ENCODE assay signal across 1 cellular context in the genomic region with DNA sequence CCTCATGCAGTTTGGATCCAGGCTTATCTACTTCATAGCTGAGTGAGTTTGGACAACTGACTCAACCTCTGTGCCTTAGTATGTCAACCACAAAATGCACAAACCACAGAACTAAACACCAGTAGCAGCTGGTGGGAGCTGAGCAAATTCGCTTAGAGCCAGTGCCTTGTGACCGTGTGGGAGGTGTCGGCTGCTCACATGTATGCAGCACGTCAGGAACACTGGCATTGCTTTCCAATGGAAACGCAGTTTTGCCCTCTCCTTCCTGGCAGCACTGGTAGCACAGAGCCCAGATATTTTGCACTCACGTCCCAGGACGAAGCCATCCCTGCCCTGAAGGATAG.
TF ChIP-seq lines count a peak whose summit lies in the region.

No MANE protein-coding gene starts in this region.

TF ChIP-seq in K562, 482 proteins besides CTCF, POLR2A, EP300 and RAD21 (continues in another document):
- TF ChIP-seq, protein P1, sequence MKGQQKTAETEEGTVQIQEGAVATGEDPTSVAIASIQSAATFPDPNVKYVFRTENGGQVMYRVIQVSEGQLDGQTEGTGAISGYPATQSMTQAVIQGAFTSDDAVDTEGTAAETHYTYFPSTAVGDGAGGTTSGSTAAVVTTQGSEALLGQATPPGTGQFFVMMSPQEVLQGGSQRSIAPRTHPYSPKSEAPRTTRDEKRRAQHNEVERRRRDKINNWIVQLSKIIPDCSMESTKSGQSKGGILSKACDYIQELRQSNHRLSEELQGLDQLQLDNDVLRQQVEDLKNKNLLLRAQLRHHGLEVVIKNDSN (CRISPR knock-in tag; IDR thresholded peaks at IDR 0.05), result peak; percentile 74
- 0 out of 2 replicates have a peak, but pooled peaks have one; percentile 42 for TF ChIP-seq ZNF766 (CRISPR knock-in tag; conservative IDR thresholded peaks at IDR 0.05)
- TF ChIP-seq, protein P2, sequence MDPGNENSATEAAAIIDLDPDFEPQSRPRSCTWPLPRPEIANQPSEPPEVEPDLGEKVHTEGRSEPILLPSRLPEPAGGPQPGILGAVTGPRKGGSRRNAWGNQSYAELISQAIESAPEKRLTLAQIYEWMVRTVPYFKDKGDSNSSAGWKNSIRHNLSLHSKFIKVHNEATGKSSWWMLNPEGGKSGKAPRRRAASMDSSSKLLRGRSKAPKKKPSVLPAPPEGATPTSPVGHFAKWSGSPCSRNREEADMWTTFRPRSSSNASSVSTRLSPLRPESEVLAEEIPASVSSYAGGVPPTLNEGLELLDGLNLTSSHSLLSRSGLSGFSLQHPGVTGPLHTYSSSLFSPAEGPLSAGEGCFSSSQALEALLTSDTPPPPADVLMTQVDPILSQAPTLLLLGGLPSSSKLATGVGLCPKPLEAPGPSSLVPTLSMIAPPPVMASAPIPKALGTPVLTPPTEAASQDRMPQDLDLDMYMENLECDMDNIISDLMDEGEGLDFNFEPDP (CRISPR knock-in tag; IDR thresholded peaks at IDR 0.05), result no peak
- no peak for TF ChIP-seq KLF1 (tag; IDR thresholded peaks at IDR 0.05)
- TF ChIP-seq ZNF445 (CRISPR knock-in tag; IDR thresholded peaks at IDR 0.05; ENCODE audit: low read depth), result no peak
- no peak for TF ChIP-seq OTX1 (CRISPR knock-in tag; IDR thresholded peaks at IDR 0.05)
- no peak for TF ChIP-seq ZKSCAN8 (CRISPR knock-in tag; IDR thresholded peaks at IDR 0.05)
- no peak for TF ChIP-seq GABPA (tag; conservative IDR thresholded peaks at IDR 0.05; ENCODE audit: low read depth)
- TF ChIP-seq NELFE (IDR thresholded peaks at IDR 0.05; ENCODE audit: insufficient read depth, insufficient read length), result no peak
- no peak for TF ChIP-seq ZBTB17 (CRISPR knock-in tag; IDR thresholded peaks at IDR 0.05)
- peak; percentile 85; the same call in 1 of the 2 replicates for TF ChIP-seq ESRRA (IDR thresholded peaks at IDR 0.05; ENCODE audit: borderline replicate concordance, low read depth)
- no peak for TF ChIP-seq MXI1 (IDR thresholded peaks at IDR 0.05; ENCODE audit: low read depth, low read length)
- no peak for TF ChIP-seq HDAC6 (IDR thresholded peaks at IDR 0.05; ENCODE audit: low read depth, low read length)
- no peak for TF ChIP-seq PYGO2 (tag; IDR thresholded peaks at IDR 0.05)
- TF ChIP-seq, protein P3, sequence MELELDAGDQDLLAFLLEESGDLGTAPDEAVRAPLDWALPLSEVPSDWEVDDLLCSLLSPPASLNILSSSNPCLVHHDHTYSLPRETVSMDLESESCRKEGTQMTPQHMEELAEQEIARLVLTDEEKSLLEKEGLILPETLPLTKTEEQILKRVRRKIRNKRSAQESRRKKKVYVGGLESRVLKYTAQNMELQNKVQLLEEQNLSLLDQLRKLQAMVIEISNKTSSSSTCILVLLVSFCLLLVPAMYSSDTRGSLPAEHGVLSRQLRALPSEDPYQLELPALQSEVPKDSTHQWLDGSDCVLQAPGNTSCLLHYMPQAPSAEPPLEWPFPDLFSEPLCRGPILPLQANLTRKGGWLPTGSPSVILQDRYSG (tag; conservative IDR thresholded peaks at IDR 0.05; ENCODE audit: low read depth), result no peak
- no peak for TF ChIP-seq ZNF274 (IDR thresholded peaks at IDR 0.05; ENCODE audit: borderline replicate concordance, low read depth, low read length)
- TF ChIP-seq, protein P4, sequence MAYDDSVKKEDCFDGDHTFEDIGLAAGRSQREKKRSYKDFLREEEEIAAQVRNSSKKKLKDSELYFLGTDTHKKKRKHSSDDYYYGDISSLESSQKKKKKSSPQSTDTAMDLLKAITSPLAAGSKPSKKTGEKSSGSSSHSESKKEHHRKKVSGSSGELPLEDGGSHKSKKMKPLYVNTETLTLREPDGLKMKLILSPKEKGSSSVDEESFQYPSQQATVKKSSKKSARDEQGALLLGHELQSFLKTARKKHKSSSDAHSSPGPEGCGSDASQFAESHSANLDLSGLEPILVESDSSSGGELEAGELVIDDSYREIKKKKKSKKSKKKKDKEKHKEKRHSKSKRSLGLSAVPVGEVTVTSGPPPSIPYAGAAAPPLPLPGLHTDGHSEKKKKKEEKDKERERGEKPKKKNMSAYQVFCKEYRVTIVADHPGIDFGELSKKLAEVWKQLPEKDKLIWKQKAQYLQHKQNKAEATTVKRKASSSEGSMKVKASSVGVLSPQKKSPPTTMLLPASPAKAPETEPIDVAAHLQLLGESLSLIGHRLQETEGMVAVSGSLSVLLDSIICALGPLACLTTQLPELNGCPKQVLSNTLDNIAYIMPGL (CRISPR knock-in tag; IDR thresholded peaks at IDR 0.05), result no peak
- peak; percentile 75; the same call in 1 of the 2 replicates for TF ChIP-seq KLF16 (IDR thresholded peaks at IDR 0.05)
- TF ChIP-seq ZBTB8A (IDR thresholded peaks at IDR 0.05; ENCODE audit: partially characterized antibody), result no peak
- no peak for TF ChIP-seq HDAC8 (tag; IDR thresholded peaks at IDR 0.05)
- no peak for TF ChIP-seq CSDE1 (IDR thresholded peaks at IDR 0.05)
- TF ChIP-seq ATF1 (CRISPR knock-in tag; IDR thresholded peaks at IDR 0.05), result no peak
- TF ChIP-seq ATF1 (tag; IDR thresholded peaks at IDR 0.05), result peak; percentile 43; the same call in 1 of the 2 replicates
- no peak for TF ChIP-seq BMI1 (IDR thresholded peaks at IDR 0.05; ENCODE audit: low read length)
- TF ChIP-seq RBM17 (IDR thresholded peaks at IDR 0.05; ENCODE audit: borderline replicate concordance, low read depth, low read length), result no peak
- no peak for TF ChIP-seq FOS (IDR thresholded peaks at IDR 0.05; ENCODE audit: extremely low read depth, insufficient read length)
- TF ChIP-seq PHF20 (IDR thresholded peaks at IDR 0.05; ENCODE audit: partially characterized antibody), result no peak
- TF ChIP-seq KAT2B (IDR thresholded peaks at IDR 0.05; ENCODE audit: low read depth, low read length), result no peak
- no peak for TF ChIP-seq SIX5 (IDR thresholded peaks at IDR 0.05; ENCODE audit: borderline replicate concordance in 1 of 2, insufficient read depth in 1 of 2, low read depth in 1 of 2, low read length in 2 of 2)
- TF ChIP-seq, protein P5, sequence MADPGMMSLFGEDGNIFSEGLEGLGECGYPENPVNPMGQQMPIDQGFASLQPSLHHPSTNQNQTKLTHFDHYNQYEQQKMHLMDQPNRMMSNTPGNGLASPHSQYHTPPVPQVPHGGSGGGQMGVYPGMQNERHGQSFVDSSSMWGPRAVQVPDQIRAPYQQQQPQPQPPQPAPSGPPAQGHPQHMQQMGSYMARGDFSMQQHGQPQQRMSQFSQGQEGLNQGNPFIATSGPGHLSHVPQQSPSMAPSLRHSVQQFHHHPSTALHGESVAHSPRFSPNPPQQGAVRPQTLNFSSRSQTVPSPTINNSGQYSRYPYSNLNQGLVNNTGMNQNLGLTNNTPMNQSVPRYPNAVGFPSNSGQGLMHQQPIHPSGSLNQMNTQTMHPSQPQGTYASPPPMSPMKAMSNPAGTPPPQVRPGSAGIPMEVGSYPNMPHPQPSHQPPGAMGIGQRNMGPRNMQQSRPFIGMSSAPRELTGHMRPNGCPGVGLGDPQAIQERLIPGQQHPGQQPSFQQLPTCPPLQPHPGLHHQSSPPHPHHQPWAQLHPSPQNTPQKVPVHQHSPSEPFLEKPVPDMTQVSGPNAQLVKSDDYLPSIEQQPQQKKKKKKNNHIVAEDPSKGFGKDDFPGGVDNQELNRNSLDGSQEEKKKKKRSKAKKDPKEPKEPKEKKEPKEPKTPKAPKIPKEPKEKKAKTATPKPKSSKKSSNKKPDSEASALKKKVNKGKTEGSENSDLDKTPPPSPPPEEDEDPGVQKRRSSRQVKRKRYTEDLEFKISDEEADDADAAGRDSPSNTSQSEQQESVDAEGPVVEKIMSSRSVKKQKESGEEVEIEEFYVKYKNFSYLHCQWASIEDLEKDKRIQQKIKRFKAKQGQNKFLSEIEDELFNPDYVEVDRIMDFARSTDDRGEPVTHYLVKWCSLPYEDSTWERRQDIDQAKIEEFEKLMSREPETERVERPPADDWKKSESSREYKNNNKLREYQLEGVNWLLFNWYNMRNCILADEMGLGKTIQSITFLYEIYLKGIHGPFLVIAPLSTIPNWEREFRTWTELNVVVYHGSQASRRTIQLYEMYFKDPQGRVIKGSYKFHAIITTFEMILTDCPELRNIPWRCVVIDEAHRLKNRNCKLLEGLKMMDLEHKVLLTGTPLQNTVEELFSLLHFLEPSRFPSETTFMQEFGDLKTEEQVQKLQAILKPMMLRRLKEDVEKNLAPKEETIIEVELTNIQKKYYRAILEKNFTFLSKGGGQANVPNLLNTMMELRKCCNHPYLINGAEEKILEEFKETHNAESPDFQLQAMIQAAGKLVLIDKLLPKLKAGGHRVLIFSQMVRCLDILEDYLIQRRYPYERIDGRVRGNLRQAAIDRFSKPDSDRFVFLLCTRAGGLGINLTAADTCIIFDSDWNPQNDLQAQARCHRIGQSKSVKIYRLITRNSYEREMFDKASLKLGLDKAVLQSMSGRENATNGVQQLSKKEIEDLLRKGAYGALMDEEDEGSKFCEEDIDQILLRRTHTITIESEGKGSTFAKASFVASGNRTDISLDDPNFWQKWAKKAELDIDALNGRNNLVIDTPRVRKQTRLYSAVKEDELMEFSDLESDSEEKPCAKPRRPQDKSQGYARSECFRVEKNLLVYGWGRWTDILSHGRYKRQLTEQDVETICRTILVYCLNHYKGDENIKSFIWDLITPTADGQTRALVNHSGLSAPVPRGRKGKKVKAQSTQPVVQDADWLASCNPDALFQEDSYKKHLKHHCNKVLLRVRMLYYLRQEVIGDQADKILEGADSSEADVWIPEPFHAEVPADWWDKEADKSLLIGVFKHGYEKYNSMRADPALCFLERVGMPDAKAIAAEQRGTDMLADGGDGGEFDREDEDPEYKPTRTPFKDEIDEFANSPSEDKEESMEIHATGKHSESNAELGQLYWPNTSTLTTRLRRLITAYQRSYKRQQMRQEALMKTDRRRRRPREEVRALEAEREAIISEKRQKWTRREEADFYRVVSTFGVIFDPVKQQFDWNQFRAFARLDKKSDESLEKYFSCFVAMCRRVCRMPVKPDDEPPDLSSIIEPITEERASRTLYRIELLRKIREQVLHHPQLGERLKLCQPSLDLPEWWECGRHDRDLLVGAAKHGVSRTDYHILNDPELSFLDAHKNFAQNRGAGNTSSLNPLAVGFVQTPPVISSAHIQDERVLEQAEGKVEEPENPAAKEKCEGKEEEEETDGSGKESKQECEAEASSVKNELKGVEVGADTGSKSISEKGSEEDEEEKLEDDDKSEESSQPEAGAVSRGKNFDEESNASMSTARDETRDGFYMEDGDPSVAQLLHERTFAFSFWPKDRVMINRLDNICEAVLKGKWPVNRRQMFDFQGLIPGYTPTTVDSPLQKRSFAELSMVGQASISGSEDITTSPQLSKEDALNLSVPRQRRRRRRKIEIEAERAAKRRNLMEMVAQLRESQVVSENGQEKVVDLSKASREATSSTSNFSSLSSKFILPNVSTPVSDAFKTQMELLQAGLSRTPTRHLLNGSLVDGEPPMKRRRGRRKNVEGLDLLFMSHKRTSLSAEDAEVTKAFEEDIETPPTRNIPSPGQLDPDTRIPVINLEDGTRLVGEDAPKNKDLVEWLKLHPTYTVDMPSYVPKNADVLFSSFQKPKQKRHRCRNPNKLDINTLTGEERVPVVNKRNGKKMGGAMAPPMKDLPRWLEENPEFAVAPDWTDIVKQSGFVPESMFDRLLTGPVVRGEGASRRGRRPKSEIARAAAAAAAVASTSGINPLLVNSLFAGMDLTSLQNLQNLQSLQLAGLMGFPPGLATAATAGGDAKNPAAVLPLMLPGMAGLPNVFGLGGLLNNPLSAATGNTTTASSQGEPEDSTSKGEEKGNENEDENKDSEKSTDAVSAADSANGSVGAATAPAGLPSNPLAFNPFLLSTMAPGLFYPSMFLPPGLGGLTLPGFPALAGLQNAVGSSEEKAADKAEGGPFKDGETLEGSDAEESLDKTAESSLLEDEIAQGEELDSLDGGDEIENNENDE (IDR thresholded peaks at IDR 0.05; ENCODE audit: low read depth, low read length), result no peak
- TF ChIP-seq TCF7 (IDR thresholded peaks at IDR 0.05; ENCODE audit: borderline replicate concordance), result no peak
- no peak for TF ChIP-seq SRSF9 (IDR thresholded peaks at IDR 0.05; ENCODE audit: borderline replicate concordance, low read depth, low read length)
- TF ChIP-seq, protein P6, sequence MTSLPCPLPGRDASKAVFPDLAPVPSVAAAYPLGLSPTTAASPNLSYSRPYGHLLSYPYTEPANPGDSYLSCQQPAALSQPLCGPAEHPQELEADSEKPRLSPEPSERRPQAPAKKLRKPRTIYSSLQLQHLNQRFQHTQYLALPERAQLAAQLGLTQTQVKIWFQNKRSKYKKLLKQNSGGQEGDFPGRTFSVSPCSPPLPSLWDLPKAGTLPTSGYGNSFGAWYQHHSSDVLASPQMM (CRISPR knock-in tag; IDR thresholded peaks at IDR 0.05), result no peak
- TF ChIP-seq, protein P7, sequence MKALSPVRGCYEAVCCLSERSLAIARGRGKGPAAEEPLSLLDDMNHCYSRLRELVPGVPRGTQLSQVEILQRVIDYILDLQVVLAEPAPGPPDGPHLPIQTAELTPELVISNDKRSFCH (CRISPR knock-in tag; IDR thresholded peaks at IDR 0.05), result no peak
- TF ChIP-seq, protein P7 (tag; IDR thresholded peaks at IDR 0.05), result no peak
- TF ChIP-seq SMARCC2 (IDR thresholded peaks at IDR 0.05; ENCODE audit: low read depth), result no peak
- no peak for TF ChIP-seq POLR2AphosphoS2 (IDR thresholded peaks at IDR 0.05; ENCODE audit: low read length)
- TF ChIP-seq, protein P8, sequence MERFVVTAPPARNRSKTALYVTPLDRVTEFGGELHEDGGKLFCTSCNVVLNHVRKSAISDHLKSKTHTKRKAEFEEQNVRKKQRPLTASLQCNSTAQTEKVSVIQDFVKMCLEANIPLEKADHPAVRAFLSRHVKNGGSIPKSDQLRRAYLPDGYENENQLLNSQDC (CRISPR knock-in tag; IDR thresholded peaks at IDR 0.05), result no peak
- no peak for TF ChIP-seq NR4A1 (CRISPR knock-in tag; IDR thresholded peaks at IDR 0.05)
- no peak for TF ChIP-seq NR4A1 (tag; IDR thresholded peaks at IDR 0.05)
- TF ChIP-seq TOE1 (IDR thresholded peaks at IDR 0.05; ENCODE audit: borderline replicate concordance), result peak; percentile 28; the same call in 1 of the 2 replicates
- TF ChIP-seq TOE1 (CRISPR knock-in tag; IDR thresholded peaks at IDR 0.05; ENCODE audit: borderline replicate concordance, low read depth), result no peak
- TF ChIP-seq NR3C1 (CRISPR knock-in tag; IDR thresholded peaks at IDR 0.05), result no peak
- TF ChIP-seq BDP1 (IDR thresholded peaks at IDR 0.05; ENCODE audit: insufficient read depth, insufficient read length), result no peak
- TF ChIP-seq NR1H2 (CRISPR knock-in tag; IDR thresholded peaks at IDR 0.05), result no peak
- no peak for TF ChIP-seq PHB2 (IDR thresholded peaks at IDR 0.05; ENCODE audit: low read depth)
- TF ChIP-seq ZNF830 (CRISPR knock-in tag; IDR thresholded peaks at IDR 0.05), result no peak
- no peak for TF ChIP-seq CC2D1A (IDR thresholded peaks at IDR 0.05)
- TF ChIP-seq ZNF316 (IDR thresholded peaks at IDR 0.05), result no peak
- no peak for TF ChIP-seq BRD9 (IDR thresholded peaks at IDR 0.05; ENCODE audit: low read depth, partially characterized antibody)
